33 cellular contexts compared by ENCODE assay signal in genomic region chr6:40551966-40552365, GRCh38. TPM values are rescaled to one million over a fixed set of nuclear protein-coding genes. Genes with fewer than 3 reads are reported as not detected.
"Had no signal": no experiment of that assay in that cellular context is flagged by ENCODE, and none has a peak within 500 bp of the region (broad histone marks: within the 10 kb centered on the region; RNA-seq: fewer than 3 reads in every experiment).

No MANE protein-coding gene starts in this region.

- H3K36me3 ChIP-seq: ascending aorta, breast epithelium, cardiac muscle cell, colonic mucosa, esophagus squamous epithelium, gastroesophageal sphincter had no signal

- ATAC-seq: activated CD8-positive, alpha-beta T cell treated with anti-CD3 and anti-CD28 coated beads for 36 hours; activated naive CD4-positive, alpha-beta T cell treated with anti-CD3 and anti-CD28 coated beads, Interleukin-2, amount 50 U/mL, for 72 hours; gastroesophageal sphincter had no signal

- H3K4me3 Mint-ChIP-seq: activated CD8-positive, alpha-beta T cell treated with anti-CD3 and anti-CD28 coated beads for 36 hours; activated naive CD4-positive, alpha-beta T cell treated with anti-CD3 and anti-CD28 coated beads, Interleukin-2, amount 10 ng/mL, durations not matched to agents 7 days and 5 days; activated naive CD8-positive, alpha-beta T cell treated with anti-CD3 and anti-CD28 coated beads, Interleukin-2, amount 10 ng/mL, durations not matched to agents 7 days and 5 days; activated T-helper 1 cell treated with anti-CD3 and anti-CD28 coated beads, Interleukin-12 subunit alpha, Interleukin-12 subunit beta, Interleukin-2, Interleukin-4 antibody, amounts not matched to agents 30 ng/mL and 10 ng/mL and 1 ng/mL, durations not matched to agents 14 hours and 24 hours and 36 hours; brain had no signal

- H3K36me3 Mint-ChIP-seq: activated naive CD4-positive, alpha-beta T cell treated with anti-CD3 and anti-CD28 coated beads, Interleukin-2, amount 10 ng/mL, durations not matched to agents 7 days and 5 days; activated naive CD4-positive, alpha-beta T cell treated with anti-CD3 and anti-CD28 coated beads, Interleukin-2, amount 50 U/mL, for 72 hours; activated naive CD8-positive, alpha-beta T cell treated with anti-CD3 and anti-CD28 coated beads, Interleukin-2, amount 10 ng/mL, durations not matched to agents 7 days and 5 days; brain had no signal

- H3K4me1 Mint-ChIP-seq: activated naive CD4-positive, alpha-beta T cell treated with anti-CD3 and anti-CD28 coated beads, Interleukin-2, amount 10 ng/mL, durations not matched to agents 7 days and 5 days; activated naive CD8-positive, alpha-beta T cell treated with anti-CD3 and anti-CD28 coated beads, Interleukin-2, amount 10 ng/mL, durations not matched to agents 7 days and 5 days had no signal

- H3K4me1 ChIP-seq: ascending aorta, breast epithelium, colonic mucosa, esophagus squamous epithelium, gastroesophageal sphincter had no signal

- H3K27ac Mint-ChIP-seq: activated CD8-positive, alpha-beta T cell treated with anti-CD3 and anti-CD28 coated beads for 36 hours; activated naive CD4-positive, alpha-beta T cell treated with anti-CD3 and anti-CD28 coated beads, Interleukin-2, amount 10 ng/mL, durations not matched to agents 7 days and 5 days; activated naive CD4-positive, alpha-beta T cell treated with anti-CD3 and anti-CD28 coated beads, Interleukin-2, amount 50 U/mL, for 72 hours; activated naive CD8-positive, alpha-beta T cell treated with anti-CD3 and anti-CD28 coated beads, Interleukin-2, amount 10 ng/mL, durations not matched to agents 7 days and 5 days; activated T-helper 1 cell treated with anti-CD3 and anti-CD28 coated beads, Interleukin-12 subunit alpha, Interleukin-12 subunit beta, Interleukin-2, Interleukin-4 antibody, amounts not matched to agents 30 ng/mL and 10 ng/mL and 1 ng/mL, durations not matched to agents 14 hours and 24 hours and 36 hours; brain had no signal

- H3K27me3 Mint-ChIP-seq: activated naive CD4-positive, alpha-beta T cell treated with anti-CD3 and anti-CD28 coated beads, Interleukin-2, amount 10 ng/mL, durations not matched to agents 7 days and 5 days had no signal

- H3K27me3 ChIP-seq: ascending aorta, breast epithelium, cardiac muscle cell, colonic mucosa, gastroesophageal sphincter had no signal

- H3K27ac ChIP-seq: ascending aorta, breast epithelium, cardiac muscle cell, colonic mucosa, epithelial cell of prostate, esophagus squamous epithelium, gastroesophageal sphincter had no signal

- DNase-seq: activated CD4-positive, alpha-beta T cell treated with anti-CD3 and anti-CD28 coated beads for 1 hour; activated CD4-positive, alpha-beta T cell treated with anti-CD3 and anti-CD28 coated beads for 4 hours; activated CD4-positive, alpha-beta T cell treated with anti-CD3 and anti-CD28 coated beads, Interleukin-2, amount 50 U/mL, for 1 hour; activated CD4-positive, alpha-beta T cell treated with anti-CD3 and anti-CD28 coated beads, Interleukin-2, amount 50 U/mL, for 48 hours; activated CD8-positive, alpha-beta memory T cell treated with anti-CD3 and anti-CD28 coated beads for 24 hours; activated CD8-positive, alpha-beta T cell treated with anti-CD3 and anti-CD28 coated beads for 36 hours; activated gamma-delta T cell; activated naive CD4-positive, alpha-beta T cell; activated naive CD4-positive, alpha-beta T cell treated with anti-CD3 and anti-CD28 coated beads, Interleukin-2, amount 10 ng/mL, durations not matched to agents 7 days and 5 days; activated naive CD8-positive, alpha-beta T cell treated with anti-CD3 and anti-CD28 coated beads, Interleukin-2, amount 10 ng/mL, durations not matched to agents 7 days and 5 days; activated T-cell treated with anti-CD3 and anti-CD28 coated beads, Interleukin-2, amount 50 U/mL, for 1 hour; activated T-cell treated with anti-CD3 and anti-CD28 coated beads, Interleukin-2, amount 50 U/mL, for 48 hours; central memory CD4-positive, alpha-beta T cell; cerebellar nuclear complex; colonic mucosa; effector CD8-positive, alpha-beta T cell; esophagus squamous epithelium; foreskin melanocyte; T-helper 2 cell had no signal

- FAIRE-seq: endometrium, endothelial cell of umbilical vein had no signal

- H3K9me3 ChIP-seq: ascending aorta, breast epithelium, colonic mucosa, esophagus squamous epithelium, gastroesophageal sphincter had no signal

- H3K4me3 ChIP-seq: ascending aorta, breast epithelium, cardiac muscle cell, colonic mucosa, esophagus squamous epithelium, gastroesophageal sphincter had no signal

- H3K9me3 Mint-ChIP-seq: activated CD8-positive, alpha-beta T cell treated with anti-CD3 and anti-CD28 coated beads for 36 hours; activated naive CD4-positive, alpha-beta T cell treated with anti-CD3 and anti-CD28 coated beads, Interleukin-2, amount 10 ng/mL, durations not matched to agents 7 days and 5 days; activated naive CD4-positive, alpha-beta T cell treated with anti-CD3 and anti-CD28 coated beads, Interleukin-2, amount 50 U/mL, for 72 hours; activated naive CD8-positive, alpha-beta T cell treated with anti-CD3 and anti-CD28 coated beads, Interleukin-2, amount 10 ng/mL, durations not matched to agents 7 days and 5 days; activated T-helper 1 cell treated with anti-CD3 and anti-CD28 coated beads, Interleukin-12 subunit alpha, Interleukin-12 subunit beta, Interleukin-2, Interleukin-4 antibody, amounts not matched to agents 30 ng/mL and 10 ng/mL and 1 ng/mL, durations not matched to agents 14 hours and 24 hours and 36 hours; brain had no signal

RNA-seq across cellular contexts. Expression of gene LRFN2, which starts 35.2 kb away (rescaled TPM):
- total RNA-seq: activated CD8-positive, alpha-beta T cell treated with anti-CD3 and anti-CD28 coated beads for 36 hours; activated naive CD4-positive, alpha-beta T cell treated with anti-CD3 and anti-CD28 coated beads, Interleukin-2, amount 50 U/mL, for 72 hours; activated naive CD8-positive, alpha-beta T cell treated with anti-CD3 and anti-CD28 coated beads, Interleukin-2, amount 10 ng/mL, durations not matched to agents 7 days and 5 days; ascending aorta; breast epithelium; dermis microvascular lymphatic vessel endothelial cell; endothelial cell of umbilical vein; fibroblast of lung; fibroblast of villous mesenchyme; glomerular endothelial cell had no signal
- polyA plus RNA-seq: cardiac muscle cell, endothelial cell of umbilical vein, fibroblast of lung had no signal
